ENCODE assay signal across 8 cellular contexts in genomic region chr1:13748610-13749505, GRCh38. TPM values are rescaled to one million over a fixed set of nuclear protein-coding genes. Genes with fewer than 3 reads are reported as not detected.
A peak's percentile ranks its signal among the peaks of the same experiment; 100 is the strongest.
DNase-seq lines count a peak whose midpoint lies in the region; ATAC-seq, FAIRE-seq and TF ChIP-seq lines count a peak whose summit lies in the region.

No MANE protein-coding gene starts in this region.

- peaks cover 27% of the 10 kb centered on the region for H3K36me3 Mint-ChIP-seq in activated CD4-positive, alpha-beta T cell treated with anti-CD3 and anti-CD28 coated beads for 36 hours (ENCODE audit: low read depth)

- H3K27me3 ChIP-seq in BJ (ENCODE audit: control insufficient read depth, insufficient read depth, low read length) (no peaks in the 10 kb centered on the region), layer of hippocampus (ENCODE audit: control insufficient read depth, insufficient read depth, low read length) (no peaks in the 10 kb centered on the region)

- peak; percentile 85 for FAIRE-seq in GM19239 (lab: Jason Lieb, UNC)

- peak; percentile 66 for DNase-seq in BJ (ENCODE audit: low read depth)
- DNase-seq in GM19239 (ENCODE audit: insufficient read length, low spot score): peak; percentile 97
- DNase-seq in NCI-H510A (lab: John Stamatoyannopoulos, UW): peak; percentile 95
- DNase-seq in activated CD4-positive, alpha-beta T cell treated with anti-CD3 and anti-CD28 coated beads for 36 hours: peak; percentile 97
- peak; percentile 96 for DNase-seq in choroid plexus epithelial cell (ENCODE audit: low read depth)
- DNase-seq in stimulated activated CD4-positive, alpha-beta T cell treated with anti-CD3 and anti-CD28 coated beads, Interleukin-1b, Interleukin-23, amount 100 ng/mL, for 24 hours (ENCODE audit: low read depth in 4 of 4, low spot score in 1 of 4): peak; percentile 84 to 92 (median 91)

- TF ChIP-seq CTCF in BJ (IDR thresholded peaks at IDR 0.05; ENCODE audit: insufficient read depth, low read depth, low read length): peak; percentile 21; the same call in 1 of the 2 replicates
- TF ChIP-seq CTCF in choroid plexus epithelial cell (conservative IDR thresholded peaks at IDR 0.05; ENCODE audit: low read depth, low read length): no peak

- H3K4me3 Mint-ChIP-seq in activated CD4-positive, alpha-beta T cell treated with anti-CD3 and anti-CD28 coated beads for 36 hours: peak overlapping the region; percentile 97

- H3K4me1 Mint-ChIP-seq in activated CD4-positive, alpha-beta T cell treated with anti-CD3 and anti-CD28 coated beads for 36 hours: peaks cover 45% of the 10 kb centered on the region

- intact Hi-C loops in activated CD4-positive, alpha-beta T cell treated with anti-CD3 and anti-CD28 coated beads for 36 hours (cut with DNase I, micrococcal nuclease): loop anchor here (1.0 to 5.0 kb wide), 4 partner anchors 12 to 49 kb away; partner anchors contain the start of gene PRDM2 (in 2 of the 2)

- peak; percentile 67 for ATAC-seq in HG03442 (IDR thresholded peaks at IDR 0.05; ENCODE audit: unreplicated experiment)
- ATAC-seq in activated CD4-positive, alpha-beta T cell treated with anti-CD3 and anti-CD28 coated beads for 36 hours: peak; percentile 93

- H3K4me3 ChIP-seq in BJ (ENCODE audit: low read depth, low read length): peak overlapping the region; percentile 63
- H3K4me3 ChIP-seq in choroid plexus epithelial cell (ENCODE audit: low read depth, low read length): peak overlapping the region; percentile 88

- no peaks in the 10 kb centered on the region for H3K36me3 ChIP-seq in BJ (ENCODE audit: control insufficient read depth, insufficient read depth, low read length)

- no peaks in the 10 kb centered on the region for H3K27me3 Mint-ChIP-seq in activated CD4-positive, alpha-beta T cell treated with anti-CD3 and anti-CD28 coated beads for 36 hours

- peak overlapping the region; percentile 81 for H3K27ac ChIP-seq in layer of hippocampus (ENCODE audit: low read depth, low read length)

- POLR2A ChIA-PET in BJ (lab: Charles Lee): interaction anchor here (0.6 to 1.4 kb wide), 4 partner anchors 16 to 70 kb away, joined by 3 to 5 read pairs (median 3); no protein-coding TSS in a partner anchor
- POLR2A ChIA-PET in activated CD4-positive, alpha-beta T cell treated with anti-CD3 and anti-CD28 coated beads for 36 hours (lab: Charles Lee): interaction anchor here (1.0 to 1.6 kb wide), 4 partner anchors 10 to 19 kb away, joined by 3 to 9 read pairs (median 6); no protein-coding TSS in a partner anchor

- peak overlapping the region; percentile 90 for H3K27ac Mint-ChIP-seq in activated CD4-positive, alpha-beta T cell treated with anti-CD3 and anti-CD28 coated beads for 36 hours

- H3K9me3 Mint-ChIP-seq in activated CD4-positive, alpha-beta T cell treated with anti-CD3 and anti-CD28 coated beads for 36 hours (ENCODE audit: low read depth): no peaks in the 10 kb centered on the region

- CTCF ChIA-PET in BJ (lab: Yijun Ruan, JAX): interaction anchor here (0.8 to 1.3 kb wide), 3 partner anchors 41 to 74 kb away, joined by 3 read pairs; no protein-coding TSS in a partner anchor
- CTCF ChIA-PET in activated CD4-positive, alpha-beta T cell treated with anti-CD3 and anti-CD28 coated beads for 36 hours (lab: Charles Lee): interaction anchor here (0.9 to 1.3 kb wide), 5 partner anchors 9 to 59 kb away, joined by 3 to 4 read pairs (median 3); no protein-coding TSS in a partner anchor

RNA-seq across cellular contexts. Expression of gene PRDM2, which starts 48.9 kb away (rescaled TPM):
- 9.6 and 11.6 TPM in 2 replicates for polyA plus RNA-seq in BJ (2011; rRNA removed)
- polyA minus RNA-seq in BJ (2011; rRNA and poly(A)+ RNA removed): 11.6 and 16.7 TPM in 2 replicates
- 10 to 100 TPM; 36.2 to 46.7 TPM for total RNA-seq in activated CD4-positive, alpha-beta T cell treated with anti-CD3 and anti-CD28 coated beads for 36 hours

Comparison
In these comparisons a context has a peak if more than half of its experiments do, and no peak if none do; other contexts are left out.
1. Peak in every context shown above with its lines: DNase-seq, ATAC-seq, H3K4me3 ChIP-seq and H3K27ac ChIP-seq.